ENCODE assay signal across 10 cellular contexts in genomic region chr1:24931481-24932221, GRCh38. TPM values are rescaled to one million over a fixed set of nuclear protein-coding genes. Genes with fewer than 3 reads are reported as not detected.
DNase-seq lines count a peak whose midpoint lies in the region; ATAC-seq, FAIRE-seq and TF ChIP-seq lines count a peak whose summit lies in the region.
"Had no signal": no experiment of that assay in that cellular context is flagged by ENCODE, and none has a peak within 500 bp of the region (broad histone marks: within the 10 kb centered on the region; RNA-seq: fewer than 3 reads in every experiment).

No MANE protein-coding gene starts in this region.

- peak overlapping the region; percentile 38 for H3K4me3 Mint-ChIP-seq in activated naive CD4-positive, alpha-beta T cell treated with anti-CD3 and anti-CD28 coated beads for 36 hours
- peak overlapping the region; percentile 39 for H3K4me3 Mint-ChIP-seq in activated CD4-positive, alpha-beta memory T cell treated with anti-CD3 and anti-CD28 coated beads, Interleukin-2, amount 10 ng/mL, durations not matched to agents 7 days and 5 days
- H3K4me3 Mint-ChIP-seq in stimulated activated naive CD8-positive, alpha-beta T cell treated with anti-CD3 and anti-CD28 coated beads, Interleukin-15, amount 100 ng/mL, for 72 hours = peak overlapping the region; percentile 88 to 92

- H3K79me2 ChIP-seq in keratinocyte (ENCODE audit: control insufficient read depth, insufficient read depth, low read length) = no peaks in the 10 kb centered on the region

- H3K4me1 Mint-ChIP-seq in activated naive CD4-positive, alpha-beta T cell treated with anti-CD3 and anti-CD28 coated beads for 36 hours (ENCODE audit: low read depth) = peaks cover 66% of the 10 kb centered on the region
- peaks cover 64% of the 10 kb centered on the region for H3K4me1 Mint-ChIP-seq in activated CD4-positive, alpha-beta memory T cell treated with anti-CD3 and anti-CD28 coated beads, Interleukin-2, amount 10 ng/mL, durations not matched to agents 7 days and 5 days
- H3K4me1 Mint-ChIP-seq in stimulated activated naive CD8-positive, alpha-beta T cell treated with anti-CD3 and anti-CD28 coated beads, Interleukin-15, amount 100 ng/mL, for 72 hours = peaks cover 76% of the 10 kb centered on the region

- no peaks in the 10 kb centered on the region for H4K20me1 ChIP-seq in keratinocyte (ENCODE audit: control insufficient read depth, extremely low read depth, insufficient read depth, low read length)

- no peaks in the 10 kb centered on the region for H3K27me3 Mint-ChIP-seq in activated naive CD4-positive, alpha-beta T cell treated with anti-CD3 and anti-CD28 coated beads for 36 hours (ENCODE audit: low read depth)
- H3K27me3 Mint-ChIP-seq in activated CD4-positive, alpha-beta memory T cell treated with anti-CD3 and anti-CD28 coated beads, Interleukin-2, amount 10 ng/mL, durations not matched to agents 7 days and 5 days = no peaks in the 10 kb centered on the region
- no peaks in the 10 kb centered on the region for H3K27me3 Mint-ChIP-seq in stimulated activated naive CD8-positive, alpha-beta T cell treated with anti-CD3 and anti-CD28 coated beads, Interleukin-15, amount 100 ng/mL, for 72 hours

- H3K9me3 Mint-ChIP-seq in activated naive CD4-positive, alpha-beta T cell treated with anti-CD3 and anti-CD28 coated beads for 36 hours = no peaks in the 10 kb centered on the region
- no peaks in the 10 kb centered on the region for H3K9me3 Mint-ChIP-seq in activated CD4-positive, alpha-beta memory T cell treated with anti-CD3 and anti-CD28 coated beads, Interleukin-2, amount 10 ng/mL, durations not matched to agents 7 days and 5 days
- no peaks in the 10 kb centered on the region for H3K9me3 Mint-ChIP-seq in stimulated activated naive CD8-positive, alpha-beta T cell treated with anti-CD3 and anti-CD28 coated beads, Interleukin-15, amount 100 ng/mL, for 72 hours

- H3K4me3 ChIP-seq in keratinocyte (ENCODE audit: control insufficient read depth in 2 of 3, extremely low read depth in 1 of 3, insufficient read depth in 2 of 3, low read depth in 1 of 3, low read length in 3 of 3) = peak overlapping the region in 1 of 3 experiments; percentile 13

- H3K4me1 ChIP-seq in keratinocyte (ENCODE audit: control insufficient read depth, extremely low read depth, insufficient read depth, low read length) = peaks cover 6% of the 10 kb centered on the region
- H3K4me1 ChIP-seq: BE2C had no signal

- H2AFZ ChIP-seq in keratinocyte (ENCODE audit: control insufficient read depth, low read length) = no peak overlapping the region

- no peak overlapping the region for H3K27ac Mint-ChIP-seq in activated naive CD4-positive, alpha-beta T cell treated with anti-CD3 and anti-CD28 coated beads for 36 hours
- H3K27ac Mint-ChIP-seq in activated CD4-positive, alpha-beta memory T cell treated with anti-CD3 and anti-CD28 coated beads, Interleukin-2, amount 10 ng/mL, durations not matched to agents 7 days and 5 days = peak overlapping the region; percentile 47
- peak overlapping the region in 1 of 2 donors; percentile 95 for H3K27ac Mint-ChIP-seq in stimulated activated naive CD8-positive, alpha-beta T cell treated with anti-CD3 and anti-CD28 coated beads, Interleukin-15, amount 100 ng/mL, for 72 hours

- no peak overlapping the region for H3K9ac ChIP-seq in keratinocyte (ENCODE audit: control insufficient read depth, extremely low read depth, insufficient read depth, low read length)

- no peak for DNase-seq in activated naive CD4-positive, alpha-beta T cell treated with anti-CD3 and anti-CD28 coated beads for 36 hours
- no peak for DNase-seq in activated naive CD4-positive, alpha-beta T cell treated with anti-CD3 and anti-CD28 coated beads, Interleukin-2, amount 50 U/mL, for 16 hours
- DNase-seq in activated CD4-positive, alpha-beta memory T cell treated with anti-CD3 and anti-CD28 coated beads, Interleukin-2, amount 10 ng/mL, durations not matched to agents 7 days and 5 days = no peak
- DNase-seq in keratinocyte (ENCODE audit: low read depth, low spot score) (no peak), NCI-H226 (no peak), NAMALWA (ENCODE audit: low spot score) (no peak), NK-92 (lab: John Stamatoyannopoulos, UW; ENCODE audit: unreplicated experiment) (no peak)
- no peak for DNase-seq in stimulated activated naive CD8-positive, alpha-beta T cell treated with anti-CD3 and anti-CD28 coated beads, Interleukin-15, amount 100 ng/mL, for 72 hours
- DNase-seq: NCI-H146 had no signal

- no peaks in the 10 kb centered on the region for H3K9me3 ChIP-seq in keratinocyte (ENCODE audit: control insufficient read depth, low read depth, low read length)
- H3K9me3 ChIP-seq: BE2C had no signal

- no peak for ATAC-seq in stimulated activated naive CD8-positive, alpha-beta T cell treated with anti-CD3 and anti-CD28 coated beads, Interleukin-15, amount 100 ng/mL, for 72 hours

- POLR2A ChIA-PET in activated CD4-positive, alpha-beta memory T cell treated with anti-CD3 and anti-CD28 coated beads, Interleukin-2, amount 10 ng/mL, durations not matched to agents 7 days and 5 days (lab: Charles Lee) = interaction anchor here (1.0 to 9.9 kb wide), 11 partner anchors 11 to 301 kb away, joined by 3 to 105 read pairs (median 7); partner anchors contain the start of gene SYF2

- intact Hi-C loops in activated naive CD4-positive, alpha-beta T cell treated with anti-CD3 and anti-CD28 coated beads for 36 hours (cut with micrococcal nuclease) = loop anchor here (2.0 to 10.0 kb wide), 2 partner anchors 169 to 273 kb away; no protein-coding TSS in a partner anchor

- H3K36me3 Mint-ChIP-seq in activated naive CD4-positive, alpha-beta T cell treated with anti-CD3 and anti-CD28 coated beads for 36 hours (ENCODE audit: low read depth) = peaks cover 34% of the 10 kb centered on the region
- peaks cover 67% of the 10 kb centered on the region for H3K36me3 Mint-ChIP-seq in activated CD4-positive, alpha-beta memory T cell treated with anti-CD3 and anti-CD28 coated beads, Interleukin-2, amount 10 ng/mL, durations not matched to agents 7 days and 5 days (ENCODE audit: low read depth)

- peak in 1 of 3 experiments; percentile 21 for TF ChIP-seq CTCF in keratinocyte (optimal IDR thresholded peaks at IDR 0.05 in 1 of 3, IDR thresholded peaks at IDR 0.05 in 1 of 3, conservative IDR thresholded peaks at IDR 0.05 in 1 of 3; ENCODE audit: extremely low read depth in 1 of 3, insufficient read depth in 2 of 3, low read length in 3 of 3)

- no peaks in the 10 kb centered on the region for H3K9me1 ChIP-seq in keratinocyte (ENCODE audit: control insufficient read depth, extremely low read depth, insufficient read depth, low read length)

- no peak overlapping the region for H3K27ac ChIP-seq in keratinocyte (ENCODE audit: control insufficient read depth, insufficient read depth, low read length)

- H3K4me2 ChIP-seq in keratinocyte (ENCODE audit: control insufficient read depth, extremely low read depth, insufficient read depth, low read depth, low read length) = peak overlapping the region; percentile 48

- H3K36me3 ChIP-seq in keratinocyte (ENCODE audit: control insufficient read depth in 2 of 2, extremely low read depth in 1 of 2, insufficient read depth in 2 of 2, low read length in 2 of 2) = no peaks in the 10 kb centered on the region
- H3K36me3 ChIP-seq: BE2C had no signal

- dilution Hi-C loops in keratinocyte (cut with MboI; ENCODE audit: extremely low pct_ligation_motif_present, low sequenced_read_pairs) = loop anchor here (25.0 kb wide), 1 partner anchor 281 kb away; no protein-coding TSS in a partner anchor

- FAIRE-seq in keratinocyte (lab: Jason Lieb, UNC) = no peak

- CTCF ChIA-PET in activated naive CD4-positive, alpha-beta T cell treated with anti-CD3 and anti-CD28 coated beads for 36 hours (lab: Charles Lee) = interaction anchor here (0.7 to 10.5 kb wide), 12 partner anchors 10 to 169 kb away, joined by 3 to 144 read pairs (median 6); no protein-coding TSS in a partner anchor
- CTCF ChIA-PET in activated CD4-positive, alpha-beta memory T cell treated with anti-CD3 and anti-CD28 coated beads, Interleukin-2, amount 10 ng/mL, durations not matched to agents 7 days and 5 days (lab: Charles Lee) = interaction anchor here (1.0 to 2.9 kb wide), 17 partner anchors 12 to 273 kb away, joined by 3 to 42 read pairs (median 6); no protein-coding TSS in a partner anchor

- H3K27me3 ChIP-seq in keratinocyte (ENCODE audit: control insufficient read depth, extremely low read depth, insufficient read depth, low read length) = peaks cover 88% of the 10 kb centered on the region

RNA-seq across cellular contexts. Expression of gene RUNX3, which starts 1.6 kb away (rescaled TPM):
- 10 to 100 TPM; 72.3 to 83.8 TPM for total RNA-seq in activated naive CD4-positive, alpha-beta T cell treated with anti-CD3 and anti-CD28 coated beads for 36 hours
- 100 to 1,000 TPM; 177 to 183 TPM for total RNA-seq in activated CD4-positive, alpha-beta memory T cell treated with anti-CD3 and anti-CD28 coated beads, Interleukin-2, amount 10 ng/mL, durations not matched to agents 7 days and 5 days
- 0.01 to 0.10 TPM in 2 of 3 replicates, not detected in the other for polyA plus RNA-seq in keratinocyte
- polyA plus RNA-seq in keratinocyte (2011; ENCODE audit: low read depth) = 0.17 TPM
- polyA plus RNA-seq in keratinocyte (2011; cell fraction: cytosol; rRNA removed) = 0.12 TPM in 1 of 2 replicates, not detected in the other
- polyA plus RNA-seq in keratinocyte (2011; cell fraction: nucleus; rRNA removed) = not detected in 2 replicates
- polyA plus RNA-seq in keratinocyte (2012; ENCODE audit: low replicate concordance) = 0.03 and 0.51 TPM in 2 replicates
- polyA minus RNA-seq in keratinocyte = 0.16 TPM in 1 of 3 replicates, not detected in the others
- not detected for polyA minus RNA-seq in keratinocyte (2011; cell fraction: cytosol; rRNA and poly(A)+ RNA removed)
- polyA minus RNA-seq in keratinocyte (2011; cell fraction: nucleus; rRNA and poly(A)+ RNA removed) = 0.23 TPM in 1 of 2 replicates, not detected in the other

Comparison
In these comparisons a context has a peak if more than half of its experiments do, and no peak if none do; other contexts are left out.
1. H3K4me3 Mint-ChIP-seq: peak in every context shown above with its lines; median percentile 90 in stimulated activated naive CD8-positive, alpha-beta T cell treated with anti-CD3 and anti-CD28 coated beads, Interleukin-15, amount 100 ng/mL, for 72 hours; 39 in activated CD4-positive, alpha-beta memory T cell treated with anti-CD3 and anti-CD28 coated beads, Interleukin-2, amount 10 ng/mL, durations not matched to agents 7 days and 5 days; 38 in activated naive CD4-positive, alpha-beta T cell treated with anti-CD3 and anti-CD28 coated beads for 36 hours.